ENCODE assay signal across 1 cellular context in genomic region chr1:201444792-201445191, GRCh38.
A peak's percentile ranks its signal among the peaks of the same experiment; 100 is the strongest.
TF ChIP-seq lines count a peak whose summit lies in the region.

No MANE protein-coding gene starts in this region.

TF ChIP-seq in K562, 482 proteins besides CTCF, POLR2A, EP300 and RAD21 (continued from another document and continues in another):
- TF ChIP-seq RERE (CRISPR knock-in tag; IDR thresholded peaks at IDR 0.05; ENCODE audit: borderline replicate concordance) (no peak), JUND (IDR thresholded peaks at IDR 0.05; ENCODE audit: borderline replicate concordance, low read depth, low read length) (peak; percentile 78), JUND (tag; IDR thresholded peaks at IDR 0.05; ENCODE audit: borderline replicate concordance, low read depth, low read length) (peak; percentile 91), PHTF2 (CRISPR knock-in tag; IDR thresholded peaks at IDR 0.05) (no peak), CEBPG (CRISPR knock-in tag; IDR thresholded peaks at IDR 0.05) (no peak), CEBPG (tag; conservative IDR thresholded peaks at IDR 0.05 in 1 of 2, IDR thresholded peaks at IDR 0.05 in 1 of 2) (no peak), ZNF217 (CRISPR knock-in tag; IDR thresholded peaks at IDR 0.05) (no peak), HDAC2 (IDR thresholded peaks at IDR 0.05) (no peak), POLR3A (IDR thresholded peaks at IDR 0.05; ENCODE audit: borderline replicate concordance, extremely low read depth, insufficient read depth, insufficient read length) (no peak), NFIX (CRISPR knock-in tag; IDR thresholded peaks at IDR 0.05; ENCODE audit: low read depth) (0 out of 2 replicates have a peak, but pooled peaks have one; percentile 10), FOXA3 (CRISPR knock-in tag; conservative IDR thresholded peaks at IDR 0.05 in 1 of 2, IDR thresholded peaks at IDR 0.05 in 1 of 2) (no peak), DDX20 (tag; IDR thresholded peaks at IDR 0.05; ENCODE audit: low read depth) (no peak), KLF1 (tag; IDR thresholded peaks at IDR 0.05) (no peak), PPARD (CRISPR knock-in tag; IDR thresholded peaks at IDR 0.05) (no peak), NONO (IDR thresholded peaks at IDR 0.05; ENCODE audit: low read depth in 2 of 2, low read length in 1 of 2) (no peak), PKNOX1 (IDR thresholded peaks at IDR 0.05) (no peak), FOXJ3 (CRISPR knock-in tag; IDR thresholded peaks at IDR 0.05) (no peak), HMGN3 (IDR thresholded peaks at IDR 0.05; ENCODE audit: borderline replicate concordance, extremely low read depth, insufficient read length, low read depth, low read length) (no peak), ZNF324 (CRISPR knock-in tag; IDR thresholded peaks at IDR 0.05) (no peak), SMARCA5 (IDR thresholded peaks at IDR 0.05) (no peak), ZBTB33 (CRISPR knock-in tag; IDR thresholded peaks at IDR 0.05) (no peak), CHD7 (IDR thresholded peaks at IDR 0.05; ENCODE audit: low read depth, low read length) (no peak), POLR2AphosphoS5 (IDR thresholded peaks at IDR 0.05; ENCODE audit: control insufficient read depth, insufficient read depth, low read depth, low read length) (no peak), ZNF764 (CRISPR knock-in tag; IDR thresholded peaks at IDR 0.05; ENCODE audit: low read depth) (no peak), ESRRB (CRISPR knock-in tag; IDR thresholded peaks at IDR 0.05; ENCODE audit: borderline replicate concordance) (no peak), THRAP3 (IDR thresholded peaks at IDR 0.05; ENCODE audit: borderline replicate concordance) (no peak), TSHZ1 (CRISPR knock-in tag; IDR thresholded peaks at IDR 0.05) (no peak), MYC (IDR thresholded peaks at IDR 0.05; ENCODE audit: low read depth, low read length) (no peak), MYC (CRISPR knock-in tag; IDR thresholded peaks at IDR 0.05; ENCODE audit: borderline replicate concordance, low read depth) (no peak), OTX1 (CRISPR knock-in tag; IDR thresholded peaks at IDR 0.05) (no peak), ZC3H8 (IDR thresholded peaks at IDR 0.05) (no peak), FOSL1 (tag; conservative IDR thresholded peaks at IDR 0.05) (peak; percentile 12; the same call in 1 of the 2 replicates), CBX8 (IDR thresholded peaks at IDR 0.05; ENCODE audit: borderline replicate concordance, extremely low read depth, low read depth, low read length, poor library complexity, severe bottlenecking) (no peak), PRMT5 (CRISPR knock-in tag; IDR thresholded peaks at IDR 0.05) (no peak), NFE2 (IDR thresholded peaks at IDR 0.05; ENCODE audit: low read depth) (no peak), TEAD1 (CRISPR knock-in tag; IDR thresholded peaks at IDR 0.05) (no peak), ATF3 (IDR thresholded peaks at IDR 0.05) (peak; percentile 95), ATF3 (CRISPR knock-in tag; conservative IDR thresholded peaks at IDR 0.05) (no peak)
